ENCODE assay signal across 8 cellular contexts in genomic region chr14:92846162-92846897, GRCh38. TPM values are rescaled to one million over a fixed set of nuclear protein-coding genes. Genes with fewer than 3 reads are reported as not detected.
DNase-seq lines count a peak whose midpoint lies in the region; ATAC-seq lines count a peak whose summit lies in the region.

No MANE protein-coding gene starts in this region.

- peak; percentile 71 for DNase-seq in A172 (ENCODE audit: low spot score)
- peak; percentile 60 for DNase-seq in SIG-M5 treated with dmso at 0.1 percent for 504 hours (lab: John Stamatoyannopoulos, UW; ENCODE audit: unreplicated experiment)
- DNase-seq in glomerular visceral epithelial cell (ENCODE audit: extremely low spot score), result peak; percentile 46
- DNase-seq in NCI-H1694 (lab: John Stamatoyannopoulos, UW), result no peak
- DNase-seq in NCI-H2107 (lab: John Stamatoyannopoulos, UW), result no peak
- DNase-seq in iPS-NIHi11 (ENCODE audit: low spot score), result no peak

- ATAC-seq in GM18517 (IDR thresholded peaks at IDR 0.05; ENCODE audit: unreplicated experiment), result peak; percentile 92
- peak; percentile 90 for ATAC-seq in HG02938 (IDR thresholded peaks at IDR 0.05; ENCODE audit: unreplicated experiment)

RNA-seq across cellular contexts. Expression of gene GOLGA5, which starts 52.2 kb away (rescaled TPM):
- 24.7 and 28.1 TPM in 2 replicates for total RNA-seq in A172 (2014; rRNA removed; shearing (Covaris generic))

Comparison
In these comparisons a context has a peak if more than half of its experiments do, and no peak if none do; other contexts are left out.
1. DNase-seq: peak in A172 (single experiment), SIG-M5 treated with dmso at 0.1 percent for 504 hours (single experiment) and glomerular visceral epithelial cell (single experiment); none in NCI-H1694 (single experiment), NCI-H2107 (single experiment) and iPS-NIHi11 (single experiment).